1 cellular context compared by ENCODE assay signal in genomic region chr6:134911532-134911931, GRCh38.
TF ChIP-seq lines count a peak whose summit lies in the region.

No MANE protein-coding gene starts in this region.

TF ChIP-seq in WTC11, 78 proteins besides CTCF, POLR2A, EP300 and RAD21 (continued from another document):
- TF ChIP-seq MAX (CRISPR knock-in tag; IDR thresholded peaks at IDR 0.05), result no peak
- no peak for TF ChIP-seq ATF2 (CRISPR knock-in tag; IDR thresholded peaks at IDR 0.05; ENCODE audit: borderline replicate concordance, low read depth)
- TF ChIP-seq MLX (CRISPR knock-in tag; IDR thresholded peaks at IDR 0.05), result no peak
- no peak for TF ChIP-seq SOX15 (CRISPR knock-in tag; IDR thresholded peaks at IDR 0.05)
- no peak for TF ChIP-seq NR1H2 (CRISPR knock-in tag; IDR thresholded peaks at IDR 0.05)
- TF ChIP-seq PRRX2 (CRISPR knock-in tag; IDR thresholded peaks at IDR 0.05), result no peak
- TF ChIP-seq ZBTB21 (CRISPR knock-in tag; IDR thresholded peaks at IDR 0.05; ENCODE audit: borderline replicate concordance), result no peak
- TF ChIP-seq ZNF671 (CRISPR knock-in tag; IDR thresholded peaks at IDR 0.05), result no peak
- TF ChIP-seq TEAD4 (CRISPR knock-in tag; IDR thresholded peaks at IDR 0.05), result no peak
- TF ChIP-seq ZBTB43 (CRISPR knock-in tag; IDR thresholded peaks at IDR 0.05), result no peak
- TF ChIP-seq ZNF423 (CRISPR knock-in tag; IDR thresholded peaks at IDR 0.05), result no peak
- TF ChIP-seq ZNF512 (CRISPR knock-in tag; IDR thresholded peaks at IDR 0.05; ENCODE audit: borderline replicate concordance), result no peak
- TF ChIP-seq E2F5 (CRISPR knock-in tag; IDR thresholded peaks at IDR 0.05), result no peak
- no peak for TF ChIP-seq RORB (CRISPR knock-in tag; IDR thresholded peaks at IDR 0.05)
TF ChIP-seq in WTC11: peak in this region for 0.
